Comparison of ENCODE assay signal across 19 cellular contexts in genomic region chr9:133210202-133210532, GRCh38. TPM values are rescaled to one million over a fixed set of nuclear protein-coding genes. Genes with fewer than 3 reads are reported as not detected.
A peak's percentile ranks its signal among the peaks of the same experiment; 100 is the strongest.
DNase-seq lines count a peak whose midpoint lies in the region; ATAC-seq and TF ChIP-seq lines count a peak whose summit lies in the region.
"Had no signal": no experiment of that assay in that cellular context is flagged by ENCODE, and none has a peak within 500 bp of the region (broad histone marks: within the 10 kb centered on the region; RNA-seq: fewer than 3 reads in every experiment).

No MANE protein-coding gene starts in this region.

- no peak overlapping the region for H3K27ac Mint-ChIP-seq in Calu3 (ENCODE audit: unreplicated experiment)

- intact Hi-C loops in Calu3 (cut with micrococcal nuclease; ENCODE audit: unreplicated experiment), result no loop called here
- intact Hi-C loops in sciatic nerve (cut with DNase I), result no loop called here
- intact Hi-C loops in ascending aorta (cut with DNase I), result no loop called here

- H3K36me3 Mint-ChIP-seq in Calu3 (ENCODE audit: insufficient read depth, unreplicated experiment), result peaks cover under 1% of the 10 kb centered on the region

- no TSS peak for BruUV-seq in Calu3 (replicated peaks; lab: Mats Ljungman, UMichigan)

- no peaks in the 10 kb centered on the region for H3K4me1 ChIP-seq in ascending aorta
- H3K4me1 ChIP-seq: Caco-2 had no signal

- ATAC-seq in sciatic nerve, result no peak
- no peak for ATAC-seq in HG02678 (IDR thresholded peaks at IDR 0.05; ENCODE audit: unreplicated experiment)
- ATAC-seq: K562 had no signal

- H3K27ac ChIP-seq in ascending aorta, result no peak overlapping the region
- H3K27ac ChIP-seq: HL-60 had no signal

- no peaks in the 10 kb centered on the region for H3K9me3 Mint-ChIP-seq in Calu3 (ENCODE audit: low read depth, unreplicated experiment)

- H3K4me3 Mint-ChIP-seq in Calu3 (ENCODE audit: low read depth, unreplicated experiment), result no peak overlapping the region

- no peaks in the 10 kb centered on the region for H3K36me3 ChIP-seq in ascending aorta

- peak; percentile 70 for DNase-seq in Calu3
- DNase-seq in DMS79 (lab: John Stamatoyannopoulos, UW), result peak; percentile 45
- DNase-seq in NCI-H526 treated with DMSO at 0.1 percent for 48 hours (lab: John Stamatoyannopoulos, UW), result peak; percentile 31
- DNase-seq in sciatic nerve (ENCODE audit: low spot score), result peak; percentile 28
- no peak for DNase-seq in COLO668 (lab: John Stamatoyannopoulos, UW; ENCODE audit: unreplicated experiment)
- DNase-seq in ascending aorta (ENCODE audit: low spot score in 2 of 2), result no peak
- DNase-seq: Caco-2; H7; MV-4-11; NCI-H1436 treated with DMSO at 0.1 percent for 48 hours; NCI-H2081; NCI-H226; NCI-H524 treated with DMSO at 0.1 percent for 48 hours; NK-92 treated with Interleukin-12 subunit alpha and Interleukin-12 subunit beta, amount 100 ng/mL, for 24 hours; RPMI8226 had no signal

- TF ChIP-seq CTCF in Calu3 (IDR thresholded peaks at IDR 0.05; ENCODE audit: unreplicated experiment) (no peak), ascending aorta (IDR thresholded peaks at IDR 0.05) (no peak)

- H3K27me3 ChIP-seq in ascending aorta, result no peaks in the 10 kb centered on the region

- H3K4me1 Mint-ChIP-seq in Calu3 (ENCODE audit: low read depth, unreplicated experiment), result peaks cover 23% of the 10 kb centered on the region

- CTCF ChIA-PET in Calu3 (lab: Charles Lee), result no interaction called here

- H3K9me3 ChIP-seq in ascending aorta, result no peaks in the 10 kb centered on the region
- H3K9me3 ChIP-seq: Caco-2 had no signal

- H3K27me3 Mint-ChIP-seq in Calu3 (ENCODE audit: unreplicated experiment), result no peaks in the 10 kb centered on the region

- H3K4me3 ChIP-seq in ascending aorta, result no peak overlapping the region
- H3K4me3 ChIP-seq: K562 had no signal

RNA-seq across cellular contexts. Expression of gene OBP2B, which starts 1.1 kb away (rescaled TPM):
- total RNA-seq in Calu3 (2022) (not detected in 2 replicates), sciatic nerve (not detected), ascending aorta (not detected)
- total RNA-seq: Caco-2, H7, K562, OCI-LY7 had no signal

RNA-seq across cellular contexts. Expression of gene GBGT1, which starts 46.5 kb away (rescaled TPM):
- not detected in 2 replicates for total RNA-seq in Calu3 (2022)
- total RNA-seq in sciatic nerve, result 23.2 TPM
- total RNA-seq in ascending aorta, result 13.4 TPM

Comparison
In these comparisons a context has a peak if more than half of its experiments do, and no peak if none do; other contexts are left out.
1. DNase-seq: peak in Calu3 (single experiment), DMS79 (single experiment), NCI-H526 treated with DMSO at 0.1 percent for 48 hours (single experiment) and sciatic nerve (single experiment); none in COLO668 (single experiment) and ascending aorta (0 of 2).
2. RNA of gene GBGT1, which starts 46.5 kb away (total RNA-seq): 23.2 TPM in sciatic nerve (single experiment) and 13.4 TPM in ascending aorta (single experiment); not detected in Calu3; every median in the first group is over 10 times any median in the second.